Comparison of ENCODE assay signal across 1 cellular context in genomic region chr16:72372082-72372615, GRCh38.
TF ChIP-seq lines count a peak whose summit lies in the region.

No MANE protein-coding gene starts in this region.

TF ChIP-seq in WTC11, 78 proteins besides CTCF, POLR2A, EP300 and RAD21 (continued from another document):
- TF ChIP-seq E2F4 (CRISPR knock-in tag; IDR thresholded peaks at IDR 0.05; ENCODE audit: borderline replicate concordance, low read depth) (no peak), EMX1 (CRISPR knock-in tag; IDR thresholded peaks at IDR 0.05) (no peak)
